ENCODE assay signal across 7 cellular contexts in the genomic region with DNA sequence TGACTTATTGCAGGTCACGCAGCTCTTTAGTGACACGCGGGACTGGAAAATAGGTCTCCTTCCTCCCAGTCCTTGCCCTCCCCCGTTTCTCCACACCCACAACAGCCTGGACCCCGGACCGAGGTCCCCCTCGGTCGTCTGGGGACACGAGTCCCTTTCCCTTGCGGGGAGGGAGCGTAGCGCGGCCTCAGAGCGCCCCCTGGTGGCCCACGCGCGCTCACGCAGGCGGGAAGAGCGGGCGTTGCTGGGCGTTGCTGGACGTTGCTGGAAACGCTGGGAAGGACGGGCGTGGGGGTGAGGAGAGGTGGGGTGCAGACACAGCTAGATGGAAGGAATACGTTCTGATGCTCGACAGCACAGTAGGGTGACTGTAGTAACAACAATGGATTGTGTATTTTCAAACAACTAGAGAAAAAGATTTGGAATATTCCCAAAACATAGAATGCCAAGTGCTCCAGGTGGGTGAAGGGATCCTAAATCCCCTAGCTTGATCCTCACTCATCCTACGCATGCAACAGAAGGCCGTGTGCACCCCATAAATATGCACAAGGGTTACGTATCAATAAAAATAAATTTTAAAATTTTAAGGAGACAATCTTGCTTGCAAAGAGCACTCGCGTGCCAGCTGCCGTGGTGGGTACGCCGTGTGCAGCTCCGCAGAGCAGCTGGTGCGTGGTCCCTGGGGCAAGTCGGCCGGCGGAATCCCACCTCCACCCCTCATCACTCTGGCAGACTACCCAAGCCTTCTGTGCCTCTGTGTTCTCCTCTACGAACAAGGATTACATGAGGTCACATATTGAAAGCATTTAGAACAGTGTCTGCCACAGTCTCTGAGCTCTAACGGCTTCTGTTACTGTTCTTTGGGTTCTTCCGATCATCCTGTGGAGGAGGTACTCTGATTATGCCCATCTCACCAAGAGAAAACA.
A peak's percentile ranks its signal among the peaks of the same experiment; 100 is the strongest.
DNase-seq lines count a peak whose midpoint lies in the region; ATAC-seq and TF ChIP-seq lines count a peak whose summit lies in the region.

No MANE protein-coding gene starts in this region.

- no peak for TF ChIP-seq POLR2A in adrenal gland (IDR thresholded peaks at IDR 0.05)

- WGBS in adrenal gland, 4 donors: 28 to 40% (median 30%) methylated on average over 28 to 44 of the region's 44 CpGs

- intact Hi-C loops in adrenal gland (cut with DNase I): loop anchor here in 1 of 2 donors (5.0 kb wide), 1 partner anchor 105 kb away; no protein-coding TSS in a partner anchor

- no peak overlapping the region for H3K27ac ChIP-seq in adrenal gland

- H3K4me3 ChIP-seq in adrenal gland (no peak overlapping the region), skeletal muscle cell (ENCODE audit: low read depth, low read length) (peak overlapping the region; percentile 15)

- peak; percentile 99 for TF ChIP-seq CTCF in GM10266 (IDR thresholded peaks at IDR 0.05; ENCODE audit: control insufficient read depth, insufficient read depth, low read depth, missing control alignments)
- TF ChIP-seq CTCF in adrenal gland (IDR thresholded peaks at IDR 0.05): peak; percentile 98 to 99 (median 99)

- no peak for ATAC-seq in GM21786 (IDR thresholded peaks at IDR 0.05; ENCODE audit: unreplicated experiment)

- H3K27me3 ChIP-seq in adrenal gland: no peaks in the 10 kb centered on the region

- H3K9me3 ChIP-seq in adrenal gland (replicated peaks in 1 of 3): no peaks in the 10 kb centered on the region

- DNase-seq in GM10266 (ENCODE audit: extremely low spot score) (peak; percentile 90), LoVo (ENCODE audit: low spot score) (peak; percentile 77), T follicular helper cell (ENCODE audit: low read depth) (peak; percentile 39), adrenal gland (peak in 6 of 7 donors; percentile 49 to 77 (median 66)), hepatic stellate cell (ENCODE audit: low spot score) (peak; percentile 86), skeletal muscle cell (ENCODE audit: low read depth) (no peak)

- peaks cover 0 to 11% of the 10 kb centered on the region in 2 donors for H3K4me1 ChIP-seq in adrenal gland (replicated peaks in 1 of 2)

- H3K36me3 ChIP-seq in adrenal gland (replicated peaks in 1 of 2): no peaks in the 10 kb centered on the region
